In the genomic region with DNA sequence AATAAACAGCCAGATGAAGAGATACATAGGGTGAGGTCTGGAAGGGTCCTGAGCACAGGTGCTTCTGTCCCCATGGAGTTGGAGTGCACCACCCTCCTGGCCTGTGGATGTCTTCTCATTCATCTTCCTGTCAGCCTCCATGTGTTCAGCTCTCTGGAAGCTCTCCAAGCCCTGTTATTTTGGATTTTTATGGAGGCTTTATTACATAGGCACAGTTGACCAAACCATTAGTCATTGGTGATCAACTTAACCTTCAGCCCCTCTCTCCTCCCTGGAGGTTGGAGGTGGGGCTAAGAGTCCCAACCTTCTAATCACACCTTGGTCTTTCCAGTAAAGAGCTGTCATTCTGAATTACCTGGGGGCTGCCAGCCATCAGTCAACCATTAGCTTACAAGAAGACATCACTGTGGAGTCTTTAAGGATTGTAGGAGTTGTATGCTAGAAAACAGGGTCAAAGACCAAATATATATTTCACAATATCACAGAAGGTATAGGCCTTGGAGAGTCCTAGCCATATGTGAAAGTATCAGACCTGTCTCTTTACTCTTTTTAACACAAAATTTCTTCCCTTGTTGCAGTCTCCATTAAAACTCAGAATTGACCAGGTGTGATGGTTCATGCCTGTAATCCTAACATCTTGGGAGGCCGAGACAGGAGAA, we compare ENCODE assay signal across 17 cellular contexts. TPM values are rescaled to one million over a fixed set of nuclear protein-coding genes. Genes with fewer than 3 reads are reported as not detected.
A peak's percentile ranks its signal among the peaks of the same experiment; 100 is the strongest.
DNase-seq lines count a peak whose midpoint lies in the region; ATAC-seq, FAIRE-seq and TF ChIP-seq lines count a peak whose summit lies in the region.
"Had no signal": no experiment of that assay in that cellular context is flagged by ENCODE, and none has a peak within 500 bp of the region (broad histone marks: within the 10 kb centered on the region; RNA-seq: fewer than 3 reads in every experiment).

No MANE protein-coding gene starts in this region.

- peaks cover 20% of the 10 kb centered on the region for H3K36me3 Mint-ChIP-seq in HFFc6 (ENCODE audit: low read depth)

- peak overlapping the region; percentile 80 for H3K27ac Mint-ChIP-seq in HFFc6
- H3K27ac Mint-ChIP-seq: activated T-helper 17 cell treated with anti-CD3 and anti-CD28 coated beads, Interleukin-2, amount 50 U/mL, for 72 hours had no signal

- ATAC-seq in K562 (no peak; the same call in 2 of the 3 replicates), GM21390 (IDR thresholded peaks at IDR 0.05; ENCODE audit: unreplicated experiment) (no peak), GM19023 (IDR thresholded peaks at IDR 0.05; ENCODE audit: unreplicated experiment) (no peak)
- ATAC-seq: activated T-helper 17 cell treated with anti-CD3 and anti-CD28 coated beads, Interleukin-2, amount 50 U/mL, for 72 hours; heart left ventricle had no signal

- peaks cover 49% of the 10 kb centered on the region for H3K4me1 Mint-ChIP-seq in HFFc6 (ENCODE audit: low read depth)

- H2AFZ ChIP-seq in K562 (ENCODE audit: low read depth, low read length): no peak overlapping the region

- CTCF ChIA-PET in K562 (lab: Yijun Ruan, JAX; ENCODE audit: low intra/inter-chr PET ratio): no interaction called here

- POLR2A ChIA-PET in K562 (lab: Yijun Ruan, JAX): no interaction called here

- no peaks in the 10 kb centered on the region for H4K20me1 ChIP-seq in K562 (replicated peaks; ENCODE audit: control insufficient read depth, insufficient read depth, low read length)

- peaks cover 8% of the 10 kb centered on the region; the same call in 1 of the 2 replicates for H3K9me3 ChIP-seq in K562 (replicated peaks; ENCODE audit: control insufficient read depth, insufficient read depth, low read depth, low read length)
- H3K9me3 ChIP-seq: right lobe of liver, suprapubic skin had no signal

- peaks cover 20% of the 10 kb centered on the region for H3K9me3 Mint-ChIP-seq in HFFc6

- no peaks in the 10 kb centered on the region for H3K27me3 Mint-ChIP-seq in HFFc6 (ENCODE audit: insufficient read depth)
- H3K27me3 Mint-ChIP-seq: activated T-helper 17 cell treated with anti-CD3 and anti-CD28 coated beads, Interleukin-2, amount 50 U/mL, for 72 hours had no signal

- no peak for TF ChIP-seq RAD21 in K562 (CRISPR knock-in tag; conservative IDR thresholded peaks at IDR 0.05 in 1 of 2, IDR thresholded peaks at IDR 0.05 in 1 of 2)

- intact Hi-C loops in K562 (cut with micrococcal nuclease): no loop called here

- 0 out of 3 replicates have a peak, but pooled peaks cover 2% of the 10 kb centered on the region for H3K79me2 ChIP-seq in K562 (ENCODE audit: control insufficient read depth, insufficient read depth, low read length)

- no peak overlapping the region for H3K4me3 ChIP-seq in K562
- H3K4me3 ChIP-seq: heart left ventricle, right lobe of liver, SJSA1, suprapubic skin had no signal

- FAIRE-seq in K562 (lab: Jason Lieb, UNC): no peak
- FAIRE-seq: keratinocyte had no signal

- H3K4me1 ChIP-seq in K562 (replicated peaks in 1 of 2; ENCODE audit: control insufficient read depth in 2 of 2, insufficient read depth in 2 of 2, low read length in 2 of 2): peaks cover 0 to 7% of the 10 kb centered on the region in 2 experiments; a peak in 2 of 5 replicates
- H3K4me1 ChIP-seq: right lobe of liver had no signal

- H3K27ac ChIP-seq in K562 (ENCODE audit: extremely low read depth, low read depth, low read length): no peak overlapping the region
- H3K27ac ChIP-seq: heart left ventricle, right lobe of liver, suprapubic skin had no signal

- DNase-seq in EH (ENCODE audit: low read depth) (peak; percentile 71), HFFc6 (peak; percentile 56), K562 (ENCODE audit: extremely low read depth in 1 of 4, low spot score in 3 of 4) (no peak), myocyte (ENCODE audit: low read depth) (peak; percentile 28), foreskin melanocyte (no peak)
- DNase-seq: amygdala; GOT3; heart left ventricle; NK-92 treated with Interleukin-12 subunit alpha and Interleukin-12 subunit beta, amount 100 ng/mL, for 24 hours; occipital lobe; right lobe of liver had no signal

- TF ChIP-seq EP300 in K562 (IDR thresholded peaks at IDR 0.05; ENCODE audit: low read length): no peak

- no peaks in the 10 kb centered on the region for H3K9me1 ChIP-seq in K562 (ENCODE audit: control insufficient read depth, insufficient read depth, low read length)

- no peak overlapping the region for H3K9ac ChIP-seq in K562 (ENCODE audit: insufficient read depth in 1 of 2, low read depth in 2 of 2, low read length in 2 of 2)

- TF ChIP-seq POLR2A in K562 (conservative IDR thresholded peaks at IDR 0.05): no peak

- 94% methylated on average over 1 of the region's 1 CpG for WGBS in K562 (ENCODE audit: insufficient coverage, low coverage, missing lambda C conversion rate)

- in situ Hi-C loops in K562 (cut with MboI): no loop called here

- TF ChIP-seq CTCF in HFFc6 (IDR thresholded peaks at IDR 0.05) (no peak), K562 (IDR thresholded peaks at IDR 0.05 in 2 of 3, conservative IDR thresholded peaks at IDR 0.05 in 1 of 3; ENCODE audit: insufficient read depth in 2 of 3, low read depth in 1 of 3, low read length in 3 of 3) (no peak)

- no peak overlapping the region for H3K4me2 ChIP-seq in K562 (ENCODE audit: insufficient read depth, low read length)

- no peaks in the 10 kb centered on the region for H3K36me3 ChIP-seq in K562 (ENCODE audit: control insufficient read depth, insufficient read depth, low read length)
- H3K36me3 ChIP-seq: heart left ventricle, right lobe of liver, suprapubic skin had no signal

- no peaks in the 10 kb centered on the region for H3K27me3 ChIP-seq in K562 (ENCODE audit: control insufficient read depth in 2 of 2, insufficient read depth in 2 of 2, low read length in 2 of 2)
- H3K27me3 ChIP-seq: heart left ventricle, right lobe of liver, SJSA1, suprapubic skin had no signal

- H3K4me3 Mint-ChIP-seq in HFFc6: no peak overlapping the region
- H3K4me3 Mint-ChIP-seq: activated T-helper 17 cell treated with anti-CD3 and anti-CD28 coated beads, Interleukin-2, amount 50 U/mL, for 72 hours had no signal

- BruUV-seq in K562 (replicated peaks; lab: Mats Ljungman, UMichigan): no TSS peak

TF ChIP-seq in K562, 482 proteins besides CTCF, POLR2A, EP300 and RAD21 (continues in another document):
- TF ChIP-seq, protein P1, sequence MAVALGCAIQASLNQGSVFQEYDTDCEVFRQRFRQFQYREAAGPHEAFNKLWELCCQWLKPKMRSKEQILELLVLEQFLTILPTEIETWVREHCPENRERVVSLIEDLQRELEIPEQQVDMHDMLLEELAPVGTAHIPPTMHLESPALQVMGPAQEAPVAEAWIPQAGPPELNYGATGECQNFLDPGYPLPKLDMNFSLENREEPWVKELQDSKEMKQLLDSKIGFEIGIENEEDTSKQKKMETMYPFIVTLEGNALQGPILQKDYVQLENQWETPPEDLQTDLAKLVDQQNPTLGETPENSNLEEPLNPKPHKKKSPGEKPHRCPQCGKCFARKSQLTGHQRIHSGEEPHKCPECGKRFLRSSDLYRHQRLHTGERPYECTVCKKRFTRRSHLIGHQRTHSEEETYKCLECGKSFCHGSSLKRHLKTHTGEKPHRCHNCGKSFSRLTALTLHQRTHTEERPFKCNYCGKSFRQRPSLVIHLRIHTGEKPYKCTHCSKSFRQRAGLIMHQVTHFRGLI (CRISPR knock-in tag; IDR thresholded peaks at IDR 0.05): no peak
- peak; percentile 27; the same call in 1 of the 2 replicates for TF ChIP-seq CEBPB (tag; IDR thresholded peaks at IDR 0.05)

RNA-seq across cellular contexts. Expression of a gene that starts 7.5 kb away (rescaled TPM):
- 100 to 1,000 TPM; 379 to 441 (median 410) TPM for total RNA-seq in HFFc6 (2021; fragmentation: NEBNext Ultra II Directional; extraction: Animal tissue kit (Norgen Biotek cat#: 25700))
- total RNA-seq in K562 (2011; cell fraction: chromatin; rRNA removed; ENCODE audit: low replicate concordance): 97.6 and 157 TPM in 2 replicates
- 127 and 128 TPM in 2 replicates for total RNA-seq in K562 (2011; cell fraction: nucleolus; rRNA removed)
- total RNA-seq in K562 (2011; cell fraction: nucleoplasm; rRNA removed): 152 and 201 TPM in 2 replicates
- total RNA-seq in K562 (2014; rRNA removed) (78.6 and 82.9 TPM in 2 replicates), K562 (2014; rRNA removed; fragmentation: Illumina TruSeq; extraction: Trizol) (99.4 and 117 TPM in 2 replicates), K562 (2015; rRNA removed; fragmentation: Illumina TruSeq; extraction: Trizol) (95.8 and 100 TPM in 2 replicates), K562 (2021) (115 and 125 TPM in 2 replicates), myocyte (51.8 and 66.7 TPM in 2 replicates)
- polyA plus RNA-seq in K562 (2011; rRNA removed) (165 and 201 TPM in 2 replicates), K562 (2014; fragmentation: Illumina TruSeq; extraction: Trizol) (110 and 123 TPM in 2 replicates), K562 (2014; fragmentation: Nextera tagmentation; extraction: Ambion mirVana) (100 to 1,000 TPM; 217 to 237 TPM), K562 (2014; rRNA removed) (94.0 and 99.3 TPM in 2 replicates)
- polyA plus RNA-seq in K562 (2011; cell fraction: cytosol; rRNA removed): 73.3 and 94.0 TPM in 2 replicates
- polyA plus RNA-seq in K562 (2011; cell fraction: nucleus; rRNA removed): 44.7 and 52.8 TPM in 2 replicates
- 122 and 156 TPM in 2 replicates for polyA plus RNA-seq in K562 (2012)
- 227 and 238 TPM in 2 replicates for polyA minus RNA-seq in K562 (2011; rRNA and poly(A)+ RNA removed)
- polyA minus RNA-seq in K562 (2011; cell fraction: cytosol; rRNA and poly(A)+ RNA removed): 45.9 and 53.0 TPM in 2 replicates
- 34.2 and 54.3 TPM in 2 replicates for polyA minus RNA-seq in K562 (2011; cell fraction: nucleus; rRNA and poly(A)+ RNA removed)
- 63.8 TPM for polyA plus RNA-seq in myocyte (2012)

RNA-seq across cellular contexts. Expression of a gene that starts 17.9 kb away (rescaled TPM):
- 10 to 100 TPM; 17.6 to 27.7 (median 23.2) TPM for total RNA-seq in HFFc6 (2021; fragmentation: NEBNext Ultra II Directional; extraction: Animal tissue kit (Norgen Biotek cat#: 25700))
- 30.2 and 61.4 TPM in 2 replicates for total RNA-seq in K562 (2011; cell fraction: chromatin; rRNA removed; ENCODE audit: low replicate concordance)
- total RNA-seq in K562 (2011; cell fraction: nucleolus; rRNA removed): 25.0 and 33.5 TPM in 2 replicates
- total RNA-seq in K562 (2011; cell fraction: nucleoplasm; rRNA removed): 22.7 and 28.2 TPM in 2 replicates
- total RNA-seq in K562 (2014; rRNA removed) (9.3 and 10.9 TPM in 2 replicates), K562 (2014; rRNA removed; fragmentation: Illumina TruSeq; extraction: Trizol) (4.2 and 4.8 TPM in 2 replicates), K562 (2015; rRNA removed; fragmentation: Illumina TruSeq; extraction: Trizol) (5.8 and 5.9 TPM in 2 replicates), K562 (2021) (14.5 and 15.0 TPM in 2 replicates), myocyte (4.4 and 8.0 TPM in 2 replicates)
- polyA plus RNA-seq in K562 (2011; rRNA removed) (7.1 and 9.3 TPM in 2 replicates), K562 (2014; fragmentation: Illumina TruSeq; extraction: Trizol) (7.7 and 8.8 TPM in 2 replicates), K562 (2014; fragmentation: Nextera tagmentation; extraction: Ambion mirVana) (under 1 TPM; 0.68 to 0.70 TPM), K562 (2014; rRNA removed) (6.8 and 7.7 TPM in 2 replicates)
- polyA plus RNA-seq in K562 (2011; cell fraction: cytosol; rRNA removed): 5.9 and 9.1 TPM in 2 replicates
- 26.0 and 36.1 TPM in 2 replicates for polyA plus RNA-seq in K562 (2011; cell fraction: nucleus; rRNA removed)
- polyA plus RNA-seq in K562 (2012): 10.1 and 12.3 TPM in 2 replicates
- 7.8 and 7.9 TPM in 2 replicates for polyA minus RNA-seq in K562 (2011; rRNA and poly(A)+ RNA removed)
- polyA minus RNA-seq in K562 (2011; cell fraction: cytosol; rRNA and poly(A)+ RNA removed): 5.4 and 8.4 TPM in 2 replicates
- 16.6 and 18.9 TPM in 2 replicates for polyA minus RNA-seq in K562 (2011; cell fraction: nucleus; rRNA and poly(A)+ RNA removed)
- 16.1 TPM for polyA plus RNA-seq in myocyte (2012)

Comparison
In these comparisons a context has a peak if more than half of its experiments do, and no peak if none do; other contexts are left out.
1. DNase-seq: peak in EH (single experiment), HFFc6 (single experiment) and myocyte (single experiment); none in K562 (0 of 4) and foreskin melanocyte (single experiment).